In the genomic region with DNA sequence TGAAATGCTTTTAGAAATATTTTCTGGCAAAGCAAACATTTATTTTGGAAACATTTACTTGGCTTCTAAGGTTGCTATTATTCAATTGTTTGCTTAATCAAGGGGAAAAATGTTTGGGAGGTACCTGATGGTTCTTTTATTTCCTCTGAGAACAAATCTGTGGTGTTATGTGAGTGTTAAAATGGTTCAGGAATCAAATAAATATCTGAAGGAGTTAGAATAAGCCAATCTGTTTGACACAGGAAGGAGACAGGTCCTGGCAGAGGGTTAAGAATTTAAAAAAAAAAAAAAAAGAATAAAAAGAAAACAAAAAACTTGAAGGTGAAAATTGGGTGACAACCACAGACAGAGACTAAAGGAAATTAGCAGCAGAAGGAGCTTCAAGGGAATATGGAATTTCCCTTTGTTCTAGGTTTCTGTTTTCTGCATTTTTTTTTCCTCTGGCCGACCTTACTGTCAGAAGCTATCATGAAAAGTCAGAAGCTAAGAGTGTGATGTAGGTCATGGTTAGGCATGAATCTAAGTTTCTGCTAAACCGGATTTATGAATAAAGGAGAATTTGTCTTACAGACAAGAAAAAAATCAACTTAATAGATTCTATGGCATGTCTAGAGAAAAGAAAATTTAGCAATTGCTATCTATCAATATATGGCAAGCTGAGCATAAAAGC, we compare ENCODE assay signal across 25 cellular contexts.
"Had no signal": no experiment of that assay in that cellular context is flagged by ENCODE, and none has a peak within 500 bp of the region (broad histone marks: within the 10 kb centered on the region; RNA-seq: fewer than 3 reads in every experiment).

No MANE protein-coding gene starts in this region.

- H3K36me3 Mint-ChIP-seq: activated naive CD8-positive, alpha-beta T cell treated with anti-CD3 and anti-CD28 coated beads, Interleukin-2, amount 10 ng/mL, durations not matched to agents 7 days and 5 days had no signal

- FAIRE-seq: endothelial cell of umbilical vein, frontal cortex had no signal

- ATAC-seq: mucosa of descending colon; stimulated activated naive B cell treated with anti-CD40 and anti-IgM and Interleukin-4, amounts not matched to agents 10 μg/mL and 1 μg/mL and 100 μg/mL, for 72 hours had no signal

- H3K4me3 ChIP-seq: esophagus muscularis mucosa, mucosa of descending colon, testis had no signal

- H3K9me3 Mint-ChIP-seq: activated B cell treated with CpG ODN at 0.5 μM for 24 hours; activated naive CD4-positive, alpha-beta T cell treated with anti-CD3 and anti-CD28 coated beads for 36 hours; activated naive CD8-positive, alpha-beta T cell treated with anti-CD3 and anti-CD28 coated beads, Interleukin-2, amount 10 ng/mL, durations not matched to agents 7 days and 5 days; dendritic cell treated with granulocyte-macrophage colony-stimulating factor and Interleukin-4, amounts not matched to agents 40 ng/mL and 50 ng/mL, for 4 days had no signal

- H3K27me3 ChIP-seq: esophagus muscularis mucosa, testis had no signal

- H3K27ac ChIP-seq: esophagus muscularis mucosa, testis had no signal

- H3K4me1 Mint-ChIP-seq: activated B cell treated with CpG ODN at 0.5 μM for 24 hours; activated naive CD8-positive, alpha-beta T cell treated with anti-CD3 and anti-CD28 coated beads, Interleukin-2, amount 10 ng/mL, durations not matched to agents 7 days and 5 days; neural crest cell had no signal

- H3K4me3 Mint-ChIP-seq: activated B cell treated with CpG ODN at 0.5 μM for 24 hours; activated naive CD4-positive, alpha-beta T cell treated with anti-CD3 and anti-CD28 coated beads for 36 hours; activated naive CD8-positive, alpha-beta T cell treated with anti-CD3 and anti-CD28 coated beads, Interleukin-2, amount 10 ng/mL, durations not matched to agents 7 days and 5 days; dendritic cell treated with granulocyte-macrophage colony-stimulating factor and Interleukin-4, amounts not matched to agents 40 ng/mL and 50 ng/mL, for 4 days; neural crest cell; stimulated activated naive B cell treated with anti-CD40 and anti-IgM and Interleukin-4, amounts not matched to agents 10 μg/mL and 1 μg/mL and 100 μg/mL, for 72 hours had no signal

- H3K4me1 ChIP-seq: testis had no signal

- H3K36me3 ChIP-seq: esophagus muscularis mucosa had no signal

- H3K9me3 ChIP-seq: esophagus muscularis mucosa, mucosa of descending colon, testis had no signal

- H3K27ac Mint-ChIP-seq: activated B cell treated with CpG ODN at 0.5 μM for 24 hours; activated naive CD4-positive, alpha-beta T cell treated with anti-CD3 and anti-CD28 coated beads for 36 hours; activated naive CD8-positive, alpha-beta T cell treated with anti-CD3 and anti-CD28 coated beads, Interleukin-2, amount 10 ng/mL, durations not matched to agents 7 days and 5 days; dendritic cell treated with granulocyte-macrophage colony-stimulating factor and Interleukin-4, amounts not matched to agents 40 ng/mL and 50 ng/mL, for 4 days; stimulated activated naive B cell treated with anti-CD40 and anti-IgM and Interleukin-4, amounts not matched to agents 10 μg/mL and 1 μg/mL and 100 μg/mL, for 72 hours had no signal

- DNase-seq: activated B cell treated with CpG ODN at 0.5 μM for 24 hours; activated CD4-positive, alpha-beta T cell treated with anti-CD3 and anti-CD28 coated beads for 4 hours; activated CD4-positive, alpha-beta T cell treated with anti-CD3 and anti-CD28 coated beads, Interleukin-2, amount 50 U/mL, for 48 hours; activated CD8-positive, alpha-beta memory T cell treated with anti-CD3 and anti-CD28 coated beads, Interleukin-2, amount 50 U/mL, for 48 hours; activated effector memory CD4-positive, alpha-beta T cell treated with Interleukin-2 at 50 U/mL for 16 hours; activated naive CD4-positive, alpha-beta T cell treated with anti-CD3 and anti-CD28 coated beads for 36 hours; activated naive CD8-positive, alpha-beta T cell treated with anti-CD3 and anti-CD28 coated beads, Interleukin-2, amount 10 ng/mL, durations not matched to agents 7 days and 5 days; activated T-cell treated with anti-CD3 and anti-CD28 coated beads, Interleukin-2, amount 50 U/mL, for 48 hours; amygdala; effector CD8-positive, alpha-beta T cell; hippocampal formation; mesenchymal stem cell; mucosa of descending colon; occipital lobe; stimulated activated CD4-positive, alpha-beta T cell treated with anti-CD3 and anti-CD28 coated beads, Interleukin-2, amount 100 ng/mL, for 48 hours; stimulated activated CD8-positive, alpha-beta memory T cell treated with anti-CD3 and anti-CD28 coated beads, Interleukin-4, amount 100 ng/mL, for 48 hours; stimulated activated naive B cell treated with anti-CD40 and anti-IgM and Interleukin-4, amounts not matched to agents 10 μg/mL and 1 μg/mL and 100 μg/mL, for 72 hours; T-helper 9 cell; testis; trophoblast cell had no signal

- H3K27me3 Mint-ChIP-seq: activated B cell treated with CpG ODN at 0.5 μM for 24 hours; activated naive CD8-positive, alpha-beta T cell treated with anti-CD3 and anti-CD28 coated beads, Interleukin-2, amount 10 ng/mL, durations not matched to agents 7 days and 5 days; dendritic cell treated with granulocyte-macrophage colony-stimulating factor and Interleukin-4, amounts not matched to agents 40 ng/mL and 50 ng/mL, for 4 days; stimulated activated naive B cell treated with anti-CD40 and anti-IgM and Interleukin-4, amounts not matched to agents 10 μg/mL and 1 μg/mL and 100 μg/mL, for 72 hours had no signal
